Comparison of ENCODE assay signal across 31 cellular contexts in the genomic region with DNA sequence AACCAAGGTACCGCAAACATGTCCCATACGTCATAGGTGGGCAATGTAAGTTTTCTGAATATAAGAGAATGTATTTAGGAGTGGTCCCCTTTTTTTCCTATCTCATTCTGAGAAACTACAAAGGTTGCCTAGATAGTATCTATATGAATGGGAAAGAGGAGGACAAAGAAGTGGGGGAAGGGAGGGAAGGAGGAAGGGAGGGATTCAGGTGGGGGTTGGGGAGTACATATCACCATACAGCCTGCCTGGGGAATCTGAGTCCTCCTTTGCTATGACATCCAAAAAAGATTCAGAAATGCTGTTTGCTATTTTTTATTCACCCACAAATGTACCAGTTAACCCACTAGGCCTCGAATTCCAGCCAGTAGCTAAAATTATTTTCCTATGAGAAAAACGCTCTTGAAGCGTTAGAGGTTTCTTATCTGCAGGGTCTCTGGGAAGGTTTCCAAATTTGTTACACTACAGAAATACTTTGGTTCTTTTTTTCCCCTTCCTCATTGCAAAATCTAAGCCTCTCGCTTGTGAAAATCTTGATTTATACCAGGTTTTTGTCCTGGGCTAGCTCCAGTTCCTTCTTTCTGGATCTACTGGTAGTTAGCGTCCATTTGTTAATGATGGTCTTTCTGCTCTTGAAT.
DNase-seq lines count a peak whose midpoint lies in the region; ATAC-seq and TF ChIP-seq lines count a peak whose summit lies in the region.
"Had no signal": no experiment of that assay in that cellular context is flagged by ENCODE, and none has a peak within 500 bp of the region (broad histone marks: within the 10 kb centered on the region; RNA-seq: fewer than 3 reads in every experiment).

No MANE protein-coding gene starts in this region.

- no peak overlapping the region for H4K5ac ChIP-seq in H9 (ENCODE audit: insufficient read length, low read depth, low read length)

- H3K14ac ChIP-seq in H9 (ENCODE audit: insufficient read depth, low read length) = no peak overlapping the region

- H3K27me3 ChIP-seq in BLaER1 (no peaks in the 10 kb centered on the region), H9 (ENCODE audit: insufficient read depth, low read length) (no peaks in the 10 kb centered on the region), iPS-20b (ENCODE audit: insufficient read depth, low read length) (no peaks in the 10 kb centered on the region)
- H3K27me3 ChIP-seq: adrenal gland, cardiac muscle cell, esophagus squamous epithelium, gastroesophageal sphincter, upper lobe of left lung had no signal

- no peak overlapping the region for H3K4ac ChIP-seq in H9 (ENCODE audit: low read depth, low read length)

- peaks cover 4 to 12% of the 10 kb centered on the region in 2 experiments for H3K9me3 Mint-ChIP-seq in H9
- H3K9me3 Mint-ChIP-seq in chondrocyte (ENCODE audit: low read depth) = peaks cover 6% of the 10 kb centered on the region
- H3K9me3 Mint-ChIP-seq: activated naive CD4-positive, alpha-beta T cell treated with anti-CD3 and anti-CD28 coated beads, Interleukin-2, amount 10 ng/mL, durations not matched to agents 7 days and 5 days; activated T-helper 17 cell treated with anti-CD3 and anti-CD28 coated beads, Interleukin-2, amount 50 U/mL, for 72 hours; natural killer cell; stimulated activated effector memory CD8-positive, alpha-beta T cell treated with anti-CD3 and anti-CD28 coated beads, Interleukin-12 subunit alpha, Interleukin-12 subunit beta, amount 100 ng/mL, for 72 hours had no signal

- no peaks in the 10 kb centered on the region for H4K20me1 ChIP-seq in BLaER1
- H4K20me1 ChIP-seq in H9 (ENCODE audit: control insufficient read depth, insufficient read depth, insufficient read length) = no peaks in the 10 kb centered on the region

- no peak for DNase-seq in H9
- DNase-seq in chondrocyte (ENCODE audit: low spot score) = no peak
- DNase-seq in amygdala (lab: John Stamatoyannopoulos, UW) = no peak
- no peak for DNase-seq in NCI-H1694 treated with DMSO at 0.1 percent for 48 hours (lab: John Stamatoyannopoulos, UW)
- no peak for DNase-seq in GM13976 (ENCODE audit: low spot score)
- DNase-seq: activated CD4-positive, alpha-beta T cell treated with anti-CD3 and anti-CD28 coated beads for 48 hours; activated naive CD4-positive, alpha-beta T cell treated with anti-CD3 and anti-CD28 coated beads, Interleukin-2, amount 10 ng/mL, durations not matched to agents 7 days and 5 days; adrenal gland; C1 segment of cervical spinal cord; DMS153; esophagus squamous epithelium; lower lobe of right lung; mucosa of descending colon; MV-4-11; natural killer cell; NCI-H1436; NCI-H2107; NCI-H446; NCI-H748 treated with DMSO at 0.1 percent for 48 hours; occipital lobe; stimulated activated CD4-positive, alpha-beta T cell treated with anti-CD3 and anti-CD28 coated beads, Interleukin-15, amount 100 ng/mL, for 24 hours; substantia nigra; upper lobe of left lung had no signal

- no peak for ATAC-seq in esophagus mucosa
- ATAC-seq: activated T-helper 17 cell treated with anti-CD3 and anti-CD28 coated beads, Interleukin-2, amount 50 U/mL, for 72 hours; gastroesophageal sphincter; lower lobe of right lung; mucosa of descending colon; natural killer cell; stimulated activated effector memory CD8-positive, alpha-beta T cell treated with anti-CD3 and anti-CD28 coated beads, Interleukin-12 subunit alpha, Interleukin-12 subunit beta, amount 100 ng/mL, for 72 hours had no signal

- no peak overlapping the region for H4K91ac ChIP-seq in H9 (ENCODE audit: insufficient read length, low read depth, low read length)

- no peak overlapping the region for H4K8ac ChIP-seq in H9 (replicated peaks; ENCODE audit: insufficient read length, low read depth, low read length)

- no peak overlapping the region for H3K4me3 Mint-ChIP-seq in H9
- H3K4me3 Mint-ChIP-seq in chondrocyte (ENCODE audit: unreplicated experiment) = no peak overlapping the region
- H3K4me3 Mint-ChIP-seq: activated naive CD4-positive, alpha-beta T cell treated with anti-CD3 and anti-CD28 coated beads, Interleukin-2, amount 10 ng/mL, durations not matched to agents 7 days and 5 days; activated T-helper 17 cell treated with anti-CD3 and anti-CD28 coated beads, Interleukin-2, amount 50 U/mL, for 72 hours; natural killer cell; stimulated activated effector memory CD8-positive, alpha-beta T cell treated with anti-CD3 and anti-CD28 coated beads, Interleukin-12 subunit alpha, Interleukin-12 subunit beta, amount 100 ng/mL, for 72 hours had no signal

- H3K4me3 ChIP-seq in BLaER1 = no peak overlapping the region
- H3K4me3 ChIP-seq in iPS-20b (ENCODE audit: low read length) = peak overlapping the region; percentile 44; the same call in 1 of the 2 replicates
- H3K4me3 ChIP-seq: adrenal gland, cardiac muscle cell, esophagus squamous epithelium, gastroesophageal sphincter, lower lobe of right lung, mucosa of descending colon, upper lobe of left lung had no signal

- H3K9me3 ChIP-seq in BLaER1 = peaks cover 24% of the 10 kb centered on the region
- no peaks in the 10 kb centered on the region for H3K9me3 ChIP-seq in H9 (ENCODE audit: control insufficient read depth, low read depth, low read length)
- peaks cover 6% of the 10 kb centered on the region; the same call in 1 of the 2 replicates for H3K9me3 ChIP-seq in iPS-20b (ENCODE audit: insufficient read depth, low read depth, low read length)
- H3K9me3 ChIP-seq: adrenal gland, esophagus squamous epithelium, gastroesophageal sphincter, lower lobe of right lung, upper lobe of left lung had no signal

- in situ Hi-C loops in GM13976 (cut with MboI; ENCODE audit: low sequenced_read_pairs, unreplicated experiment) = no loop called here

- no peak overlapping the region for H2BK120ac ChIP-seq in H9 (ENCODE audit: low read depth, low read length, poor library complexity, severe bottlenecking)

- no peak overlapping the region for H2BK20ac ChIP-seq in H9 (ENCODE audit: low read depth, low read length, poor library complexity, severe bottlenecking)

- no CpG with 5 or more reads among the region's 7 CpGs for WGBS in H9 (ENCODE audit: extremely low coverage, insufficient read length, low lambda C conversion rate)

- peak overlapping the region in 2 of 3 experiments; percentile 25 to 80; a peak in 3 of 7 replicates for H3K27ac Mint-ChIP-seq in H9
- peak overlapping the region; percentile 92 for H3K27ac Mint-ChIP-seq in chondrocyte (ENCODE audit: unreplicated experiment)
- H3K27ac Mint-ChIP-seq: activated naive CD4-positive, alpha-beta T cell treated with anti-CD3 and anti-CD28 coated beads, Interleukin-2, amount 10 ng/mL, durations not matched to agents 7 days and 5 days; activated T-helper 17 cell treated with anti-CD3 and anti-CD28 coated beads, Interleukin-2, amount 50 U/mL, for 72 hours; natural killer cell; stimulated activated effector memory CD8-positive, alpha-beta T cell treated with anti-CD3 and anti-CD28 coated beads, Interleukin-12 subunit alpha, Interleukin-12 subunit beta, amount 100 ng/mL, for 72 hours had no signal

- H3K23ac ChIP-seq in H9 (ENCODE audit: insufficient read length, low read depth, low read length) = no peak overlapping the region

- peaks cover 23 to 25% of the 10 kb centered on the region in 2 experiments for H3K4me1 Mint-ChIP-seq in H9
- H3K4me1 Mint-ChIP-seq in chondrocyte (ENCODE audit: low read depth) = peaks cover 48% of the 10 kb centered on the region
- H3K4me1 Mint-ChIP-seq: activated naive CD4-positive, alpha-beta T cell treated with anti-CD3 and anti-CD28 coated beads, Interleukin-2, amount 10 ng/mL, durations not matched to agents 7 days and 5 days; activated T-helper 17 cell treated with anti-CD3 and anti-CD28 coated beads, Interleukin-2, amount 50 U/mL, for 72 hours; natural killer cell; stimulated activated effector memory CD8-positive, alpha-beta T cell treated with anti-CD3 and anti-CD28 coated beads, Interleukin-12 subunit alpha, Interleukin-12 subunit beta, amount 100 ng/mL, for 72 hours had no signal

- TF ChIP-seq CTCF in H9 (conservative IDR thresholded peaks at IDR 0.05) (no peak), chondrocyte (IDR thresholded peaks at IDR 0.05) (no peak), GM13976 (IDR thresholded peaks at IDR 0.05; ENCODE audit: borderline replicate concordance, control extremely low read depth, extremely low read depth, insufficient read depth, missing control alignments) (no peak)

- no peak overlapping the region for H2BK5ac ChIP-seq in H9 (ENCODE audit: insufficient read length, low read length)

- H2BK12ac ChIP-seq in H9 (ENCODE audit: insufficient read length, low read depth, low read length) = no peak overlapping the region

- no peak overlapping the region for H3K9ac ChIP-seq in BLaER1
- H3K9ac ChIP-seq in H9 (ENCODE audit: extremely low read depth, insufficient read length, low read length) = no peak overlapping the region
- H3K9ac ChIP-seq in iPS-20b (ENCODE audit: low read depth, low read length) = peak overlapping the region; percentile 52; the same call in 1 of the 2 replicates

- no peak overlapping the region for H2BK15ac ChIP-seq in H9 (ENCODE audit: low read depth, low read length)

- H3K36me3 Mint-ChIP-seq in H9 (ENCODE audit: insufficient read depth in 1 of 3, low read depth in 3 of 3) (peaks cover 10 to 19% (median 10%) of the 10 kb centered on the region in 3 experiments), chondrocyte (ENCODE audit: low read depth) (peaks cover 2% of the 10 kb centered on the region)
- H3K36me3 Mint-ChIP-seq: activated naive CD4-positive, alpha-beta T cell treated with anti-CD3 and anti-CD28 coated beads, Interleukin-2, amount 10 ng/mL, durations not matched to agents 7 days and 5 days; natural killer cell; stimulated activated effector memory CD8-positive, alpha-beta T cell treated with anti-CD3 and anti-CD28 coated beads, Interleukin-12 subunit alpha, Interleukin-12 subunit beta, amount 100 ng/mL, for 72 hours had no signal

- H3K27me3 Mint-ChIP-seq in H9 (ENCODE audit: low read depth) (no peaks in the 10 kb centered on the region), chondrocyte (ENCODE audit: low read depth) (no peaks in the 10 kb centered on the region)

- no peak overlapping the region for H2AFZ ChIP-seq in H9 (ENCODE audit: low read length)

- no peak overlapping the region for H3K18ac ChIP-seq in H9 (ENCODE audit: insufficient read length, low read depth, low read length)

- H3K4me2 ChIP-seq in BLaER1 = peak overlapping the region; percentile 33
- no peak overlapping the region for H3K4me2 ChIP-seq in H9 (ENCODE audit: insufficient read depth, insufficient read length, low read length)

- H3K56ac ChIP-seq in H9 (ENCODE audit: insufficient read length, low read depth, low read length) = no peak overlapping the region

- no peaks in the 10 kb centered on the region for H3K79me1 ChIP-seq in H9 (ENCODE audit: insufficient read depth, low read depth, low read length, poor library complexity, severe bottlenecking)

- no peaks in the 10 kb centered on the region for H3K79me2 ChIP-seq in H9 (ENCODE audit: insufficient read depth, low read length)

- H3K4me1 ChIP-seq in BLaER1 (peaks cover 18% of the 10 kb centered on the region), H9 (ENCODE audit: insufficient read depth, low read length) (no peaks in the 10 kb centered on the region; the same call in 1 of the 2 replicates), iPS-20b (ENCODE audit: insufficient read depth, low read length) (peaks cover 15% of the 10 kb centered on the region)
- H3K4me1 ChIP-seq: adrenal gland, esophagus squamous epithelium had no signal

- H3K27ac ChIP-seq in BLaER1 (0 out of 2 replicates have a peak overlapping the region, but pooled peaks have one; percentile 9), H9 (ENCODE audit: insufficient read length, low read depth, low read length) (no peak overlapping the region), iPS-20b (ENCODE audit: low read length) (no peak overlapping the region)
- H3K27ac ChIP-seq: cardiac muscle cell, gastroesophageal sphincter, lower lobe of right lung, upper lobe of left lung, VCaP had no signal

- no peak overlapping the region for H3T11ph ChIP-seq in H9 (ENCODE audit: low read length)

- H3K23me2 ChIP-seq in H9 (ENCODE audit: insufficient read length, low read depth, low read length, poor library complexity, severe bottlenecking) = no peaks in the 10 kb centered on the region

- no peak overlapping the region for H2AK5ac ChIP-seq in H9 (ENCODE audit: insufficient read length, low read length)

- H3K36me3 ChIP-seq in BLaER1 (peaks cover 16% of the 10 kb centered on the region), iPS-20b (ENCODE audit: insufficient read depth, low read depth, low read length) (no peaks in the 10 kb centered on the region; the same call in 1 of the 2 replicates)
- H3K36me3 ChIP-seq: adrenal gland, cardiac muscle cell, esophagus squamous epithelium, gastroesophageal sphincter, lower lobe of right lung had no signal
